Comparison of ENCODE assay signal across 20 cellular contexts in the genomic region with DNA sequence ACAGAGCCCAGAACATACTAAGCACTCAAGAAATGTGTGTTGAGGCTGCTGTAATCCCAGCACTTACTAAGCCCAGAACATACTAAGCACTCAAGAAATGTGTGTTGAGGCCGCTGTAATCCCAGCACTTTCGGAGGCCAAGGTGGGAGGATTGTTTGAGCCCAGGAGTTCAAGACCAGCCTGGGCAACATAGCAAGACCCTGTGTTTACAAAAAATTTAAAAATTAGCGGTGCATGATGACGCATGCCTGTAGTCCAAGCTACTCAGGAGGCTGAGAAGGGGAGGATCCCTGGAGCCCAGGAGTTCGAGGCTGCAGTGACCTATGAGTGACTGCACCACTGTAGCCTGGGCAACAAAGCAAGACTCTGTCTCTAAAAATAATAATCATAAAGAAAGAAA. TPM values are rescaled to one million over a fixed set of nuclear protein-coding genes. Genes with fewer than 3 reads are reported as not detected.
"Had no signal": no experiment of that assay in that cellular context is flagged by ENCODE, and none has a peak within 500 bp of the region (broad histone marks: within the 10 kb centered on the region; RNA-seq: fewer than 3 reads in every experiment).

No MANE protein-coding gene starts in this region.

- H3K9me3 Mint-ChIP-seq: naive B cell, nephron progenitor cell had no signal

- H3K27me3 ChIP-seq: right atrium auricular region, transverse colon had no signal

- H3K9me3 ChIP-seq: heart left ventricle, right atrium auricular region, stomach, thoracic aorta, transverse colon had no signal

- ATAC-seq: esophagus mucosa had no signal

- H3K36me3 Mint-ChIP-seq: naive B cell had no signal

- H3K27ac ChIP-seq: coronary artery, heart left ventricle, right atrium auricular region, stomach, thoracic aorta, transverse colon had no signal

- DNase-seq: effector memory CD4-positive, alpha-beta T cell; hippocampal formation; kidney glomerular epithelial cell; mesendoderm; naive B cell; nephron progenitor cell; small intestine; stimulated activated CD4-positive, alpha-beta T cell treated with anti-CD3 and anti-CD28 coated beads, Interleukin-12 subunit alpha, Interleukin-12 subunit beta, amount 100 ng/mL, for 4 hours; stimulated activated naive CD4-positive, alpha-beta T cell; stomach; substantia nigra; transverse colon had no signal

- H3K27ac Mint-ChIP-seq: naive B cell had no signal

- H3K4me3 Mint-ChIP-seq: naive B cell had no signal

- H3K36me3 ChIP-seq: heart left ventricle, right atrium auricular region, stomach, thoracic aorta, transverse colon had no signal

- H3K4me3 ChIP-seq: coronary artery, heart left ventricle, right atrium auricular region, stomach, thoracic aorta, transverse colon had no signal

RNA-seq across cellular contexts. Expression of a gene that starts 7.9 kb away (rescaled TPM):
- total RNA-seq: fibroblast of lung, glomerular endothelial cell, lung microvascular endothelial cell, right atrium auricular region, thoracic aorta had no signal

RNA-seq across cellular contexts. Expression of a gene that starts 29.7 kb away (rescaled TPM):
- total RNA-seq: lung microvascular endothelial cell had no signal
